In the genomic region with DNA sequence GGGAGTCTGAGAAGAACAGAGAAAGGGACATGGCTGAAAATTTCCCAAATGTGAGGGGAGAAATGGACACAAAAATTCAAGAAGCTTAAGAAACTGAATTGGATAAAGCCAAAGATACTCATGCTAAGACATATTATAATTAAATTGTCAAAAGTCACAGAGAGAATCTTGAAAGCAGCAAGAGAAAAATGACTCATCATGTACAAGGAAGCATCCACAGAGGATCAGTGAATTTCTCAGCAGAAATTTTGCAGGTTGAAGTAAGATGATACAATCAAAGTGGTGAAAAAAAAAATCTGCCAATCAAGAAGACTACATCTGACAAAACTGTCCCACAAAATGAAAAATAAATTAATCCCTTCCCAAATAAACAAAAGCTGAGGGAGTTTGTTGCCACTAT, we compare ENCODE assay signal across 22 cellular contexts.
"Had no signal": no experiment of that assay in that cellular context is flagged by ENCODE, and none has a peak within 500 bp of the region (broad histone marks: within the 10 kb centered on the region; RNA-seq: fewer than 3 reads in every experiment).

No MANE protein-coding gene starts in this region.

- H3K4me1 ChIP-seq: neural progenitor cell, right lobe of liver had no signal

- H3K36me3 Mint-ChIP-seq: neural progenitor cell had no signal

- ATAC-seq: gastroesophageal sphincter; left colon; left ventricle myocardium superior; natural killer cell treated with Interleukin-12 subunit alpha and Interleukin-12 subunit beta and Interleukin-15 and Interleukin-18, amount 100 ng/mL, for 72 hours; pancreas; right lobe of liver; stimulated activated memory B cell treated with anti-CD40 and anti-IgM and Interleukin-4, amounts not matched to agents 10 μg/mL and 1 μg/mL and 100 μg/mL, for 72 hours had no signal

- DNase-seq: cortex of kidney; effector memory CD4-positive, alpha-beta T cell; esophagus squamous epithelium; foreskin fibroblast; glutamatergic neuron; immature natural killer cell; left colon; left ventricle myocardium superior; mesenchymal stem cell; midbrain; nucleus accumbens; pancreas; right lobe of liver; stimulated activated CD4-positive, alpha-beta T cell treated with anti-CD3 and anti-CD28 coated beads, Interleukin-4, amount 100 ng/mL, for 24 hours; trophoblast cell had no signal

- H3K9me3 ChIP-seq: esophagus squamous epithelium, gastroesophageal sphincter, pancreas, right lobe of liver had no signal

- H3K4me3 Mint-ChIP-seq: immature natural killer cell; natural killer cell treated with Interleukin-12 subunit alpha and Interleukin-12 subunit beta and Interleukin-15 and Interleukin-18, amount 100 ng/mL, for 72 hours; neural progenitor cell; stimulated activated memory B cell treated with anti-CD40 and anti-IgM and Interleukin-4, amounts not matched to agents 10 μg/mL and 1 μg/mL and 100 μg/mL, for 72 hours had no signal

- H3K4me1 Mint-ChIP-seq: neural progenitor cell; stimulated activated memory B cell treated with anti-CD40 and anti-IgM and Interleukin-4, amounts not matched to agents 10 μg/mL and 1 μg/mL and 100 μg/mL, for 72 hours had no signal

- H3K4me3 ChIP-seq: esophagus squamous epithelium, gastroesophageal sphincter, lung, neural progenitor cell, pancreas, right lobe of liver had no signal

- H3K9me3 Mint-ChIP-seq: immature natural killer cell; natural killer cell treated with Interleukin-12 subunit alpha and Interleukin-12 subunit beta and Interleukin-15 and Interleukin-18, amount 100 ng/mL, for 72 hours; neural progenitor cell had no signal

- H3K36me3 ChIP-seq: esophagus squamous epithelium, gastroesophageal sphincter, neural progenitor cell, pancreas, right lobe of liver had no signal

- H3K27me3 Mint-ChIP-seq: natural killer cell treated with Interleukin-12 subunit alpha and Interleukin-12 subunit beta and Interleukin-15 and Interleukin-18, amount 100 ng/mL, for 72 hours; progenitor cell of endocrine pancreas; stimulated activated memory B cell treated with anti-CD40 and anti-IgM and Interleukin-4, amounts not matched to agents 10 μg/mL and 1 μg/mL and 100 μg/mL, for 72 hours had no signal

- H3K27ac Mint-ChIP-seq: immature natural killer cell; natural killer cell treated with Interleukin-12 subunit alpha and Interleukin-12 subunit beta and Interleukin-15 and Interleukin-18, amount 100 ng/mL, for 72 hours; neural progenitor cell; progenitor cell of endocrine pancreas; stimulated activated memory B cell treated with anti-CD40 and anti-IgM and Interleukin-4, amounts not matched to agents 10 μg/mL and 1 μg/mL and 100 μg/mL, for 72 hours had no signal

- H3K27ac ChIP-seq: epithelial cell of prostate, gastroesophageal sphincter, neural progenitor cell, pancreas, right lobe of liver had no signal

- H3K27me3 ChIP-seq: esophagus squamous epithelium, gastroesophageal sphincter, neural progenitor cell, pancreas, right lobe of liver had no signal
